1 cellular context compared by ENCODE assay signal in the genomic region with DNA sequence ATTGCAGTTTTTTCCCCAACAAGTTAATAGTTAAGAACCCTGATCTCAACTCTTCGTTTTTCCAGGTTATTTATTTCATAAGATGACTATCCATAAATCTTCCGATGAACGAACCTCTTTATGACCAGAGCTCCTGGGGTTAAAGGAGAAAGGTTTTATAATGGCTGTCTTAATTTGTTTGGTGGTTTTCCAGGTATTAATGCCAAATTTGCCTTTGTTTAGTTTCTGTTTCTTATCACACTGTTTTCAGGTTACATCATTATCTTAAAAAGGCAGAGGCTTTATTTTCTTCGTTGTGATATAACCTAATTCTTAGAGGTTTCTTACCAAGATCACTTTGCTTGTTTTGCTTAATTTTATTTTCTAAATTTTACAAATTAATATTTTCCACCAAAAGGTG.
TF ChIP-seq lines count a peak whose summit lies in the region.

No MANE protein-coding gene starts in this region.

TF ChIP-seq in liver, 16 proteins besides CTCF, POLR2A, EP300 and RAD21 (continued from another document):
- TF ChIP-seq, protein P1, sequence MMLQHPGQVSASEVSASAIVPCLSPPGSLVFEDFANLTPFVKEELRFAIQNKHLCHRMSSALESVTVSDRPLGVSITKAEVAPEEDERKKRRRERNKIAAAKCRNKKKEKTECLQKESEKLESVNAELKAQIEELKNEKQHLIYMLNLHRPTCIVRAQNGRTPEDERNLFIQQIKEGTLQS (IDR thresholded peaks at IDR 0.05), result peak; percentile 56
- TF ChIP-seq, protein P2, sequence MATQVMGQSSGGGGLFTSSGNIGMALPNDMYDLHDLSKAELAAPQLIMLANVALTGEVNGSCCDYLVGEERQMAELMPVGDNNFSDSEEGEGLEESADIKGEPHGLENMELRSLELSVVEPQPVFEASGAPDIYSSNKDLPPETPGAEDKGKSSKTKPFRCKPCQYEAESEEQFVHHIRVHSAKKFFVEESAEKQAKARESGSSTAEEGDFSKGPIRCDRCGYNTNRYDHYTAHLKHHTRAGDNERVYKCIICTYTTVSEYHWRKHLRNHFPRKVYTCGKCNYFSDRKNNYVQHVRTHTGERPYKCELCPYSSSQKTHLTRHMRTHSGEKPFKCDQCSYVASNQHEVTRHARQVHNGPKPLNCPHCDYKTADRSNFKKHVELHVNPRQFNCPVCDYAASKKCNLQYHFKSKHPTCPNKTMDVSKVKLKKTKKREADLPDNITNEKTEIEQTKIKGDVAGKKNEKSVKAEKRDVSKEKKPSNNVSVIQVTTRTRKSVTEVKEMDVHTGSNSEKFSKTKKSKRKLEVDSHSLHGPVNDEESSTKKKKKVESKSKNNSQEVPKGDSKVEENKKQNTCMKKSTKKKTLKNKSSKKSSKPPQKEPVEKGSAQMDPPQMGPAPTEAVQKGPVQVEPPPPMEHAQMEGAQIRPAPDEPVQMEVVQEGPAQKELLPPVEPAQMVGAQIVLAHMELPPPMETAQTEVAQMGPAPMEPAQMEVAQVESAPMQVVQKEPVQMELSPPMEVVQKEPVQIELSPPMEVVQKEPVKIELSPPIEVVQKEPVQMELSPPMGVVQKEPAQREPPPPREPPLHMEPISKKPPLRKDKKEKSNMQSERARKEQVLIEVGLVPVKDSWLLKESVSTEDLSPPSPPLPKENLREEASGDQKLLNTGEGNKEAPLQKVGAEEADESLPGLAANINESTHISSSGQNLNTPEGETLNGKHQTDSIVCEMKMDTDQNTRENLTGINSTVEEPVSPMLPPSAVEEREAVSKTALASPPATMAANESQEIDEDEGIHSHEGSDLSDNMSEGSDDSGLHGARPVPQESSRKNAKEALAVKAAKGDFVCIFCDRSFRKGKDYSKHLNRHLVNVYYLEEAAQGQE (IDR thresholded peaks at IDR 0.05), result peak; percentile 21
- TF ChIP-seq SP1 (IDR thresholded peaks at IDR 0.05) (no peak), FOXA1 (IDR thresholded peaks at IDR 0.05) (no peak), GABPA (IDR thresholded peaks at IDR 0.05 in 1 of 2, conservative IDR thresholded peaks at IDR 0.05 in 1 of 2) (no peak), MAX (IDR thresholded peaks at IDR 0.05) (peak; percentile 48), FOXA2 (IDR thresholded peaks at IDR 0.05) (no peak), YY1 (IDR thresholded peaks at IDR 0.05) (peak; percentile 47), EGR1 (IDR thresholded peaks at IDR 0.05; ENCODE audit: low read depth in 2 of 2) (no peak), TAF1 (conservative IDR thresholded peaks at IDR 0.05) (no peak), JUND (IDR thresholded peaks at IDR 0.05) (no peak)
- TF ChIP-seq, protein P3, sequence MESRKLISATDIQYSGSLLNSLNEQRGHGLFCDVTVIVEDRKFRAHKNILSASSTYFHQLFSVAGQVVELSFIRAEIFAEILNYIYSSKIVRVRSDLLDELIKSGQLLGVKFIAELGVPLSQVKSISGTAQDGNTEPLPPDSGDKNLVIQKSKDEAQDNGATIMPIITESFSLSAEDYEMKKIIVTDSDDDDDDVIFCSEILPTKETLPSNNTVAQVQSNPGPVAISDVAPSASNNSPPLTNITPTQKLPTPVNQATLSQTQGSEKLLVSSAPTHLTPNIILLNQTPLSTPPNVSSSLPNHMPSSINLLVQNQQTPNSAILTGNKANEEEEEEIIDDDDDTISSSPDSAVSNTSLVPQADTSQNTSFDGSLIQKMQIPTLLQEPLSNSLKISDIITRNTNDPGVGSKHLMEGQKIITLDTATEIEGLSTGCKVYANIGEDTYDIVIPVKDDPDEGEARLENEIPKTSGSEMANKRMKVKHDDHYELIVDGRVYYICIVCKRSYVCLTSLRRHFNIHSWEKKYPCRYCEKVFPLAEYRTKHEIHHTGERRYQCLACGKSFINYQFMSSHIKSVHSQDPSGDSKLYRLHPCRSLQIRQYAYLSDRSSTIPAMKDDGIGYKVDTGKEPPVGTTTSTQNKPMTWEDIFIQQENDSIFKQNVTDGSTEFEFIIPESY (IDR thresholded peaks at IDR 0.05), result no peak
